Comparison of ENCODE assay signal across 22 cellular contexts in the genomic region with DNA sequence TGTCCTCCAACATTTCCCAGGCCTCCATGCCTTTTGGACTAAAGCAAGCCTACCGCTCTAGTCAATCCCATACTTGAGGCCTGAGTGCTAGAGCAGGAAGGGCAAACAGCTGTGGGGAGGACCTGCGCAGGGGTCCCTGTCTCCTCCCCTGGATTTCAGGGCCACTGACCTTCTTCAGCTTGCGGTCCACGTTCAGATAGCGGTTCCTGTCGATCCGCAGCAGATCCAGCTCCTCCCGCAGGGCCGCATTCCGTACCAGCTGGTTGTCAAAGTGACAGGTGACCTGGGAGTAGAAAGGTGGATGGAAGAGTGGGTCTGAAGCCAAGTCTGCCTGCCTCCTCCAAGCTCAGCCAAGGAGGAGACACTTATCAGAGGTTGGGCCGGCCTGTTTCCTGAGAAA. TPM values are rescaled to one million over a fixed set of nuclear protein-coding genes. Genes with fewer than 3 reads are reported as not detected.
DNase-seq lines count a peak whose midpoint lies in the region; ATAC-seq and TF ChIP-seq lines count a peak whose summit lies in the region.
"Had no signal": no experiment of that assay in that cellular context is flagged by ENCODE, and none has a peak within 500 bp of the region (broad histone marks: within the 10 kb centered on the region; RNA-seq: fewer than 3 reads in every experiment).

No MANE protein-coding gene starts in this region.

- H3K27me3 ChIP-seq in heart right ventricle: no peaks in the 10 kb centered on the region
- H3K27me3 ChIP-seq: BE2C; BLaER1 treated with 17β-estradiol and CSF1 and Interleukin-3, amounts not matched to agents 10 nM and 100 nM had no signal

- no peak for ATAC-seq in heart right ventricle
- ATAC-seq: A549 had no signal

- CTCF ChIA-PET in HEK293 (lab: Yijun Ruan, JAX): interaction anchor here (0.7 to 0.9 kb wide), 3 partner anchors 8 to 273 kb away, joined by 3 to 7 read pairs (median 3); no protein-coding TSS in a partner anchor

- POLR2A ChIA-PET in HEK293 (lab: Yijun Ruan, JAX): no interaction called here

- H3K4me3 Mint-ChIP-seq in nephron progenitor cell: no peak overlapping the region
- H3K4me3 Mint-ChIP-seq: CD14-positive monocyte; CD4-positive, alpha-beta T cell; CD8-positive, alpha-beta memory T cell had no signal

- H3K9me3 ChIP-seq in heart right ventricle (no peaks in the 10 kb centered on the region), HEK293 (ENCODE audit: control insufficient read depth, insufficient read depth, low read depth, low read length) (no peaks in the 10 kb centered on the region)
- H3K9me3 ChIP-seq: A549, BE2C, HAP-1 had no signal

- H3K36me3 ChIP-seq in heart right ventricle (no peaks in the 10 kb centered on the region), HEK293 (ENCODE audit: control insufficient read depth in 2 of 2, insufficient read depth in 1 of 2, low read length in 2 of 2) (no peaks in the 10 kb centered on the region)
- H3K36me3 ChIP-seq: BE2C, HAP-1 had no signal

- H3K36me3 Mint-ChIP-seq in nephron progenitor cell (ENCODE audit: low read depth): no peaks in the 10 kb centered on the region
- H3K36me3 Mint-ChIP-seq: CD14-positive monocyte; CD8-positive, alpha-beta memory T cell had no signal

- intact Hi-C loops in heart right ventricle (cut with DNase I): loop anchor here in 4 of 10 donors (5.0 to 10.0 kb wide), 3 partner anchors 183 to 276 kb away; no protein-coding TSS in a partner anchor
- intact Hi-C loops in cardiac septum (cut with DNase I): loop anchor here (5.0 kb wide), 1 partner anchor 276 kb away; no protein-coding TSS in a partner anchor

- H3K4me1 ChIP-seq in heart right ventricle (peaks cover 7 to 31% (median 18%) of the 10 kb centered on the region in 9 donors), HEK293 (ENCODE audit: control insufficient read depth, insufficient read depth, low read length) (no peaks in the 10 kb centered on the region)
- H3K4me1 ChIP-seq: HAP-1 had no signal

- peaks cover 18% of the 10 kb centered on the region for H3K27me3 Mint-ChIP-seq in nephron progenitor cell (ENCODE audit: low read depth, poor library complexity)
- H3K27me3 Mint-ChIP-seq: CD4-positive, alpha-beta T cell had no signal

- peak overlapping the region; percentile 31 for H3K27ac Mint-ChIP-seq in nephron progenitor cell
- H3K27ac Mint-ChIP-seq: CD14-positive monocyte; CD4-positive, alpha-beta T cell; CD8-positive, alpha-beta memory T cell had no signal

- peaks cover 4% of the 10 kb centered on the region for H3K9me3 Mint-ChIP-seq in nephron progenitor cell
- H3K9me3 Mint-ChIP-seq: CD14-positive monocyte; CD4-positive, alpha-beta T cell; CD8-positive, alpha-beta memory T cell had no signal

- H3K4me3 ChIP-seq in heart right ventricle (no peak overlapping the region), HEK293 (ENCODE audit: low read depth, low read length) (no peak overlapping the region)
- H3K4me3 ChIP-seq: A549; BLaER1 treated with 17β-estradiol and CSF1 and Interleukin-3, amounts not matched to agents 10 nM and 100 nM; HAP-1 had no signal

- H3K27ac ChIP-seq in heart right ventricle: peak overlapping the region in 6 of 10 donors; percentile 45 to 81 (median 64)
- H3K27ac ChIP-seq in HEK293 (ENCODE audit: extremely low read depth, low read depth, low read length): no peak overlapping the region
- H3K27ac ChIP-seq: A549; BLaER1 treated with 17β-estradiol and CSF1 and Interleukin-3, amounts not matched to agents 10 nM and 100 nM had no signal

- no peak for TF ChIP-seq CTCF in heart right ventricle (IDR thresholded peaks at IDR 0.05)
- TF ChIP-seq CTCF in HEK293 (tag by site-specific recombination; IDR thresholded peaks at IDR 0.05): no peak
- TF ChIP-seq CTCF in nephron progenitor cell (IDR thresholded peaks at IDR 0.05): no peak

- DNase-seq in heart right ventricle (no peak), cardiac septum (ENCODE audit: low spot score) (no peak), nephron progenitor cell (no peak), DMS 273 treated with DMSO at 0.1 percent for 48 hours (lab: John Stamatoyannopoulos, UW) (no peak), NCI-H187 treated with DMSO at 0.1 percent for 48 hours (lab: John Stamatoyannopoulos, UW) (no peak)
- DNase-seq: 8988T; ACHN; AML-193; BE2C; CD4-positive, alpha-beta T cell; CD8-positive, alpha-beta memory T cell; DMS53; DMS79 treated with DMSO at 0.1 percent for 48 hours; GF-D8; GOT3 had no signal

- WGBS in heart right ventricle, 2 donors: 94 to 96% methylated on average over 11 of the region's 11 CpGs

- H3K4me1 Mint-ChIP-seq in nephron progenitor cell: peaks cover 34% of the 10 kb centered on the region
- H3K4me1 Mint-ChIP-seq: CD14-positive monocyte; CD8-positive, alpha-beta memory T cell had no signal

TF ChIP-seq in HEK293, 187 proteins besides CTCF, POLR2A, EP300 and RAD21:
- peak; percentile 74 for TF ChIP-seq ZNF600 (tag by site-specific recombination; IDR thresholded peaks at IDR 0.05)
- no peak for TF ChIP-seq ZBTB7A (tag by site-specific recombination; IDR thresholded peaks at IDR 0.05; ENCODE audit: low read depth)
TF ChIP-seq in HEK293: peak in this region for 1.

RNA-seq across cellular contexts. Expression of a gene that starts 14.0 kb away (rescaled TPM):
- 100 to 1,000 TPM in 1 of 10 donors, 10 to 100 TPM in 9; 18.8 to 119 (median 32.8) TPM for total RNA-seq in heart right ventricle
- polyA plus RNA-seq in heart right ventricle: 100 to 1,000 TPM; 116 to 124 TPM
- total RNA-seq in cardiac septum: 47.3 TPM

RNA-seq across cellular contexts. Expression of a gene that starts 41.5 kb away (rescaled TPM):
- under 1 TPM; 0.18 to 0.64 (median 0.33) TPM for total RNA-seq in heart right ventricle
- polyA plus RNA-seq in heart right ventricle: under 1 TPM; 0.29 to 0.66 TPM
- 0.35 TPM for total RNA-seq in cardiac septum
- total RNA-seq: CD4-positive, alpha-beta T cell had no signal
- polyA plus RNA-seq: CD14-positive monocyte; CD8-positive, alpha-beta memory T cell had no signal

RNA-seq across cellular contexts. Expression of a gene that starts 52.4 kb away (rescaled TPM):
- 100 to 1,000 TPM in 1 of 10 donors, 10 to 100 TPM in 9; 51.8 to 110 (median 89.5) TPM for total RNA-seq in heart right ventricle
- 10 to 100 TPM in 1 of 2 donors, 1 to 10 TPM in 1; 9.7 to 48.1 TPM for polyA plus RNA-seq in heart right ventricle
- total RNA-seq in cardiac septum: 50.2 TPM

RNA-seq across cellular contexts. Expression of a gene that starts 52.8 kb away (rescaled TPM):
- total RNA-seq in heart right ventricle (not detected), cardiac septum (not detected)
- not detected for polyA plus RNA-seq in heart right ventricle
- total RNA-seq: CD4-positive, alpha-beta T cell; CD8-positive, alpha-beta memory T cell; Daoy; G401 had no signal
- polyA plus RNA-seq: CD14-positive monocyte; CD8-positive, alpha-beta memory T cell had no signal

RNA-seq across cellular contexts. Expression of a gene that starts 55.7 kb away (rescaled TPM):
- total RNA-seq in heart right ventricle: 10 to 100 TPM; 19.5 to 49.5 (median 29.4) TPM
- 10 to 100 TPM; 18.9 to 44.2 TPM for polyA plus RNA-seq in heart right ventricle
- 26.1 TPM for total RNA-seq in cardiac septum
